Comparison of ENCODE assay signal across 15 cellular contexts in genomic region chr7:157205438-157205837, GRCh38.
"Had no signal": no experiment of that assay in that cellular context is flagged by ENCODE, and none has a peak within 500 bp of the region (broad histone marks: within the 10 kb centered on the region; RNA-seq: fewer than 3 reads in every experiment).

No MANE protein-coding gene starts in this region.

- H3K9me3 ChIP-seq: MG63 had no signal

- FAIRE-seq: RCC 7860 had no signal

- ATAC-seq: SK-N-SH treated with all-trans-retinoic acid at 6 μM for 48 hours had no signal

- H3K4me3 ChIP-seq: MG63 had no signal

- DNase-seq: Karpas-422, KG1, MG63, NCI-H1092, NCI-H1436, NCI-H187, NCI-H2029, NCI-H2081 treated with DMSO at 0.1 percent for 48 hours, NCI-H2227 treated with DMSO at 0.1 percent for 48 hours, NCI-H69, NCI-H774, SHP77 had no signal

- H3K27ac ChIP-seq: RWPE1 had no signal

- H3K27me3 ChIP-seq: MG63 had no signal
